ENCODE assay signal across 10 cellular contexts in genomic region chr1:8472668-8473067, GRCh38.
DNase-seq lines count a peak whose midpoint lies in the region; ATAC-seq and TF ChIP-seq lines count a peak whose summit lies in the region.
"Had no signal": no experiment of that assay in that cellular context is flagged by ENCODE, and none has a peak within 500 bp of the region (broad histone marks: within the 10 kb centered on the region; RNA-seq: fewer than 3 reads in every experiment).

No MANE protein-coding gene starts in this region.

- POLR2A ChIA-PET in OCI-LY7 (lab: Charles Lee) = interaction anchor here (0.5 to 3.3 kb wide), 20 partner anchors 10 to 196 kb away, joined by 3 to 18 read pairs (median 4); no protein-coding TSS in a partner anchor

- H3K9me2 ChIP-seq in OCI-LY7 (ENCODE audit: insufficient read depth, low read length) = no peaks in the 10 kb centered on the region

- H3K4me3 Mint-ChIP-seq in activated naive CD8-positive, alpha-beta T cell treated with anti-CD3 and anti-CD28 coated beads for 36 hours = peak overlapping the region; percentile 44
- no peak overlapping the region for H3K4me3 Mint-ChIP-seq in stimulated activated effector memory CD8-positive, alpha-beta T cell treated with anti-CD3 and anti-CD28 coated beads, Interleukin-12 subunit alpha, Interleukin-12 subunit beta, amount 100 ng/mL, for 72 hours

- no TSS peak for BruUV-seq in OCI-LY7 (replicated peaks; lab: Mats Ljungman, UMichigan)

- CTCF ChIA-PET in OCI-LY7 (lab: Charles Lee; ENCODE audit: unreplicated experiment) = interaction anchor here (0.5 to 1.5 kb wide), 2 partner anchors 9 to 1202 kb away, joined by 3 to 5 read pairs; no protein-coding TSS in a partner anchor

- H3K4me3 ChIP-seq in OCI-LY7 (ENCODE audit: low read depth, low read length, poor library complexity, severe bottlenecking) = peak overlapping the region; percentile 52
- H3K4me3 ChIP-seq in lower lobe of right lung = no peak overlapping the region
- H3K4me3 ChIP-seq: left ventricle myocardium inferior had no signal

- H3K4me1 ChIP-seq in OCI-LY7 (ENCODE audit: insufficient read depth, low read length, poor library complexity, severe bottlenecking) = peaks cover 77% of the 10 kb centered on the region
- peaks cover 19% of the 10 kb centered on the region for H3K4me1 ChIP-seq in lower lobe of right lung

- peak overlapping the region; percentile 64 for H3K27ac Mint-ChIP-seq in activated naive CD8-positive, alpha-beta T cell treated with anti-CD3 and anti-CD28 coated beads for 36 hours
- peak overlapping the region; percentile 30 for H3K27ac Mint-ChIP-seq in stimulated activated effector memory CD8-positive, alpha-beta T cell treated with anti-CD3 and anti-CD28 coated beads, Interleukin-12 subunit alpha, Interleukin-12 subunit beta, amount 100 ng/mL, for 72 hours

- no peaks in the 10 kb centered on the region for H4K20me1 ChIP-seq in OCI-LY7 (ENCODE audit: insufficient read depth, low read length)

- TF ChIP-seq CTCF in GM20000 (IDR thresholded peaks at IDR 0.05; ENCODE audit: extremely low read depth, missing control alignments) (no peak), OCI-LY7 (conservative IDR thresholded peaks at IDR 0.05; ENCODE audit: low read length) (no peak; the same call in 1 of the 2 replicates), lower lobe of right lung (IDR thresholded peaks at IDR 0.05) (no peak)

- H3K9me3 ChIP-seq in OCI-LY7 (ENCODE audit: low read length) (no peaks in the 10 kb centered on the region), lower lobe of right lung (no peaks in the 10 kb centered on the region)
- H3K9me3 ChIP-seq: left ventricle myocardium inferior had no signal

- peaks cover 4% of the 10 kb centered on the region for H3K36me3 Mint-ChIP-seq in activated naive CD8-positive, alpha-beta T cell treated with anti-CD3 and anti-CD28 coated beads for 36 hours
- no peaks in the 10 kb centered on the region for H3K36me3 Mint-ChIP-seq in stimulated activated effector memory CD8-positive, alpha-beta T cell treated with anti-CD3 and anti-CD28 coated beads, Interleukin-12 subunit alpha, Interleukin-12 subunit beta, amount 100 ng/mL, for 72 hours

- no peaks in the 10 kb centered on the region; the same call in 1 of the 2 replicates for H3K36me3 ChIP-seq in OCI-LY7 (ENCODE audit: insufficient read depth, low read length)
- no peaks in the 10 kb centered on the region for H3K36me3 ChIP-seq in lower lobe of right lung
- H3K36me3 ChIP-seq: left ventricle myocardium inferior had no signal

- peaks cover 49% of the 10 kb centered on the region for H3K4me1 Mint-ChIP-seq in activated naive CD8-positive, alpha-beta T cell treated with anti-CD3 and anti-CD28 coated beads for 36 hours
- peaks cover 34% of the 10 kb centered on the region for H3K4me1 Mint-ChIP-seq in stimulated activated effector memory CD8-positive, alpha-beta T cell treated with anti-CD3 and anti-CD28 coated beads, Interleukin-12 subunit alpha, Interleukin-12 subunit beta, amount 100 ng/mL, for 72 hours

- H3K4me2 ChIP-seq in OCI-LY7 (ENCODE audit: low read length) = peak overlapping the region; percentile 82

- peaks cover 70% of the 10 kb centered on the region for H3K79me2 ChIP-seq in OCI-LY7 (ENCODE audit: insufficient read depth, low read depth, low read length)

- no peaks in the 10 kb centered on the region for H3K27me3 ChIP-seq in lower lobe of right lung (ENCODE audit: low read depth)

- H3K27ac ChIP-seq in OCI-LY7 (ENCODE audit: low read depth, low read length, poor library complexity, severe bottlenecking) = peak overlapping the region; percentile 84
- H3K27ac ChIP-seq in lower lobe of right lung = no peak overlapping the region
- H3K27ac ChIP-seq: left ventricle myocardium inferior had no signal

- H2AFZ ChIP-seq in OCI-LY7 (ENCODE audit: low read length) = no peak overlapping the region

- ATAC-seq in stimulated activated effector memory CD8-positive, alpha-beta T cell treated with anti-CD3 and anti-CD28 coated beads, Interleukin-12 subunit alpha, Interleukin-12 subunit beta, amount 100 ng/mL, for 72 hours = peak; percentile 38
- no peak for ATAC-seq in lower lobe of right lung
- ATAC-seq: Panc1 had no signal

- DNase-seq in GM20000 (ENCODE audit: low spot score) (peak; percentile 51), OCI-LY7 (ENCODE audit: low spot score) (peak; percentile 90), NCI-H187 (lab: John Stamatoyannopoulos, UW) (no peak), lower lobe of right lung (no peak), HuH-7.5 (ENCODE audit: low spot score) (no peak)
- DNase-seq in activated naive CD8-positive, alpha-beta T cell treated with anti-CD3 and anti-CD28 coated beads for 36 hours = peak; percentile 58
- DNase-seq in stimulated activated effector memory CD8-positive, alpha-beta T cell treated with anti-CD3 and anti-CD28 coated beads, Interleukin-12 subunit alpha, Interleukin-12 subunit beta, amount 100 ng/mL, for 72 hours (ENCODE audit: low spot score in 2 of 2) = no peak
- DNase-seq: activated gamma-delta T cell, left ventricle myocardium inferior had no signal

- H3K27me3 Mint-ChIP-seq in activated naive CD8-positive, alpha-beta T cell treated with anti-CD3 and anti-CD28 coated beads for 36 hours = no peaks in the 10 kb centered on the region

- no peaks in the 10 kb centered on the region for H3K9me3 Mint-ChIP-seq in activated naive CD8-positive, alpha-beta T cell treated with anti-CD3 and anti-CD28 coated beads for 36 hours
- no peaks in the 10 kb centered on the region for H3K9me3 Mint-ChIP-seq in stimulated activated effector memory CD8-positive, alpha-beta T cell treated with anti-CD3 and anti-CD28 coated beads, Interleukin-12 subunit alpha, Interleukin-12 subunit beta, amount 100 ng/mL, for 72 hours

- intact Hi-C loops in OCI-LY7 (cut with micrococcal nuclease; ENCODE audit: unreplicated experiment) (loop anchor here (2.0 to 5.0 kb wide), 4 partner anchors 22 to 60 kb away; no protein-coding TSS in a partner anchor), lower lobe of right lung (cut with DNase I) (no loop called here)

Comparison
In these comparisons a context has a peak if more than half of its experiments do, and no peak if none do; other contexts are left out.
1. DNase-seq: peak in GM20000 (single experiment), OCI-LY7 (single experiment) and activated naive CD8-positive, alpha-beta T cell treated with anti-CD3 and anti-CD28 coated beads for 36 hours (single experiment); none in stimulated activated effector memory CD8-positive, alpha-beta T cell treated with anti-CD3 and anti-CD28 coated beads, Interleukin-12 subunit alpha, Interleukin-12 subunit beta, amount 100 ng/mL, for 72 hours (0 of 2), NCI-H187 (0 of 2), lower lobe of right lung (single experiment) and HuH-7.5 (single experiment).